1 cellular context compared by ENCODE assay signal in the genomic region with DNA sequence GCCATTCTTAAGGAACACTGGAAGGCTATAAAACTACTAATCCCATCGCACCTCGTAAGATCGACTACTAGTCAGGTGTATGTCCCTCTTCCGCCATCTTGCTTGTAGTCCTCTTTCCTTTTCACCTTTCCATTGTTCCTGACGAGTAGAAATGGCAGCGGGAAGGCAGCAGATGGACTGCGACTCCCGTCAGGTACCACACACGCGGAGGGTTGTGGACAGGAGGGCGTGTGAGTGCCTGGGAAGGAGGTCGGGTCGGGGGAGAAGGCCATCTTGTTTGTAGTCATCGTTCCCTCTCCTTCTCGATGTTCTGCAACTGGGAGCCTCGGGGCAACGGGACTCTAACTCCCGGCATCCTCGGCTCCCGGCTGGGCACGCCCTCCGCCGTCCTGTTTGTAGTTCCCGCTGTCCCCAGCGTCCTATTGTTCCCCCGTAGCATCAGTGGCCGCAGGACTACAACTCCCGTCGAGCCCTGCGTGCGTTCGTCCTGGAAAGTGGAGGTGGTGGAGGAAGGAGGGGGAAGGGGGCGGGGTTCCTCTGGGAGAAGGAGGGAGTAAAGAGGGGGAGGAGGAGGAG.
A peak's percentile ranks its signal among the peaks of the same experiment; 100 is the strongest.
TF ChIP-seq lines count a peak whose summit lies in the region.

No MANE protein-coding gene starts in this region.

TF ChIP-seq in K562, 482 proteins besides CTCF, POLR2A, EP300 and RAD21 (continued from another document and continues in another):
- TF ChIP-seq, protein P1, sequence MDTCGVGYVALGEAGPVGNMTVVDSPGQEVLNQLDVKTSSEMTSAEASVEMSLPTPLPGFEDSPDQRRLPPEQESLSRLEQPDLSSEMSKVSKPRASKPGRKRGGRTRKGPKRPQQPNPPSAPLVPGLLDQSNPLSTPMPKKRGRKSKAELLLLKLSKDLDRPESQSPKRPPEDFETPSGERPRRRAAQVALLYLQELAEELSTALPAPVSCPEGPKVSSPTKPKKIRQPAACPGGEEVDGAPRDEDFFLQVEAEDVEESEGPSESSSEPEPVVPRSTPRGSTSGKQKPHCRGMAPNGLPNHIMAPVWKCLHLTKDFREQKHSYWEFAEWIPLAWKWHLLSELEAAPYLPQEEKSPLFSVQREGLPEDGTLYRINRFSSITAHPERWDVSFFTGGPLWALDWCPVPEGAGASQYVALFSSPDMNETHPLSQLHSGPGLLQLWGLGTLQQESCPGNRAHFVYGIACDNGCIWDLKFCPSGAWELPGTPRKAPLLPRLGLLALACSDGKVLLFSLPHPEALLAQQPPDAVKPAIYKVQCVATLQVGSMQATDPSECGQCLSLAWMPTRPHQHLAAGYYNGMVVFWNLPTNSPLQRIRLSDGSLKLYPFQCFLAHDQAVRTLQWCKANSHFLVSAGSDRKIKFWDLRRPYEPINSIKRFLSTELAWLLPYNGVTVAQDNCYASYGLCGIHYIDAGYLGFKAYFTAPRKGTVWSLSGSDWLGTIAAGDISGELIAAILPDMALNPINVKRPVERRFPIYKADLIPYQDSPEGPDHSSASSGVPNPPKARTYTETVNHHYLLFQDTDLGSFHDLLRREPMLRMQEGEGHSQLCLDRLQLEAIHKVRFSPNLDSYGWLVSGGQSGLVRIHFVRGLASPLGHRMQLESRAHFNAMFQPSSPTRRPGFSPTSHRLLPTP (IDR thresholded peaks at IDR 0.05; ENCODE audit: borderline replicate concordance, extremely low read depth, insufficient read length): no peak
- TF ChIP-seq CEBPG (CRISPR knock-in tag; IDR thresholded peaks at IDR 0.05): no peak
- no peak for TF ChIP-seq CEBPG (tag; conservative IDR thresholded peaks at IDR 0.05 in 1 of 2, IDR thresholded peaks at IDR 0.05 in 1 of 2)
- TF ChIP-seq, protein P2, sequence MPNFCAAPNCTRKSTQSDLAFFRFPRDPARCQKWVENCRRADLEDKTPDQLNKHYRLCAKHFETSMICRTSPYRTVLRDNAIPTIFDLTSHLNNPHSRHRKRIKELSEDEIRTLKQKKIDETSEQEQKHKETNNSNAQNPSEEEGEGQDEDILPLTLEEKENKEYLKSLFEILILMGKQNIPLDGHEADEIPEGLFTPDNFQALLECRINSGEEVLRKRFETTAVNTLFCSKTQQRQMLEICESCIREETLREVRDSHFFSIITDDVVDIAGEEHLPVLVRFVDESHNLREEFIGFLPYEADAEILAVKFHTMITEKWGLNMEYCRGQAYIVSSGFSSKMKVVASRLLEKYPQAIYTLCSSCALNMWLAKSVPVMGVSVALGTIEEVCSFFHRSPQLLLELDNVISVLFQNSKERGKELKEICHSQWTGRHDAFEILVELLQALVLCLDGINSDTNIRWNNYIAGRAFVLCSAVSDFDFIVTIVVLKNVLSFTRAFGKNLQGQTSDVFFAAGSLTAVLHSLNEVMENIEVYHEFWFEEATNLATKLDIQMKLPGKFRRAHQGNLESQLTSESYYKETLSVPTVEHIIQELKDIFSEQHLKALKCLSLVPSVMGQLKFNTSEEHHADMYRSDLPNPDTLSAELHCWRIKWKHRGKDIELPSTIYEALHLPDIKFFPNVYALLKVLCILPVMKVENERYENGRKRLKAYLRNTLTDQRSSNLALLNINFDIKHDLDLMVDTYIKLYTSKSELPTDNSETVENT (CRISPR knock-in tag; IDR thresholded peaks at IDR 0.05): peak; percentile 72; the same call in 1 of the 2 replicates
- TF ChIP-seq, protein P3, sequence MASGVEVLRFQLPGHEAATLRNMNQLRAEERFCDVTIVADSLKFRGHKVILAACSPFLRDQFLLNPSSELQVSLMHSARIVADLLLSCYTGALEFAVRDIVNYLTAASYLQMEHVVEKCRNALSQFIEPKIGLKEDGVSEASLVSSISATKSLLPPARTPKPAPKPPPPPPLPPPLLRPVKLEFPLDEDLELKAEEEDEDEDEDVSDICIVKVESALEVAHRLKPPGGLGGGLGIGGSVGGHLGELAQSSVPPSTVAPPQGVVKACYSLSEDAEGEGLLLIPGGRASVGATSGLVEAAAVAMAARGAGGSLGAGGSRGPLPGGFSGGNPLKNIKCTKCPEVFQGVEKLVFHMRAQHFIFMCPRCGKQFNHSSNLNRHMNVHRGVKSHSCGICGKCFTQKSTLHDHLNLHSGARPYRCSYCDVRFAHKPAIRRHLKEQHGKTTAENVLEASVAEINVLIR (CRISPR knock-in tag; IDR thresholded peaks at IDR 0.05): peak; percentile 80
- TF ChIP-seq, protein P4, sequence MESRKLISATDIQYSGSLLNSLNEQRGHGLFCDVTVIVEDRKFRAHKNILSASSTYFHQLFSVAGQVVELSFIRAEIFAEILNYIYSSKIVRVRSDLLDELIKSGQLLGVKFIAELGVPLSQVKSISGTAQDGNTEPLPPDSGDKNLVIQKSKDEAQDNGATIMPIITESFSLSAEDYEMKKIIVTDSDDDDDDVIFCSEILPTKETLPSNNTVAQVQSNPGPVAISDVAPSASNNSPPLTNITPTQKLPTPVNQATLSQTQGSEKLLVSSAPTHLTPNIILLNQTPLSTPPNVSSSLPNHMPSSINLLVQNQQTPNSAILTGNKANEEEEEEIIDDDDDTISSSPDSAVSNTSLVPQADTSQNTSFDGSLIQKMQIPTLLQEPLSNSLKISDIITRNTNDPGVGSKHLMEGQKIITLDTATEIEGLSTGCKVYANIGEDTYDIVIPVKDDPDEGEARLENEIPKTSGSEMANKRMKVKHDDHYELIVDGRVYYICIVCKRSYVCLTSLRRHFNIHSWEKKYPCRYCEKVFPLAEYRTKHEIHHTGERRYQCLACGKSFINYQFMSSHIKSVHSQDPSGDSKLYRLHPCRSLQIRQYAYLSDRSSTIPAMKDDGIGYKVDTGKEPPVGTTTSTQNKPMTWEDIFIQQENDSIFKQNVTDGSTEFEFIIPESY (CRISPR knock-in tag; IDR thresholded peaks at IDR 0.05): 0 out of 2 replicates have a peak, but pooled peaks have one; percentile 20
- TF ChIP-seq POLR3A (IDR thresholded peaks at IDR 0.05; ENCODE audit: borderline replicate concordance, extremely low read depth, insufficient read depth, insufficient read length): no peak
- no peak for TF ChIP-seq KAT8 (IDR thresholded peaks at IDR 0.05; ENCODE audit: low read depth)
- TF ChIP-seq ZNF431 (CRISPR knock-in tag; IDR thresholded peaks at IDR 0.05): no peak
- TF ChIP-seq OTX1 (CRISPR knock-in tag; IDR thresholded peaks at IDR 0.05): peak; percentile 92
- TF ChIP-seq, protein P5, sequence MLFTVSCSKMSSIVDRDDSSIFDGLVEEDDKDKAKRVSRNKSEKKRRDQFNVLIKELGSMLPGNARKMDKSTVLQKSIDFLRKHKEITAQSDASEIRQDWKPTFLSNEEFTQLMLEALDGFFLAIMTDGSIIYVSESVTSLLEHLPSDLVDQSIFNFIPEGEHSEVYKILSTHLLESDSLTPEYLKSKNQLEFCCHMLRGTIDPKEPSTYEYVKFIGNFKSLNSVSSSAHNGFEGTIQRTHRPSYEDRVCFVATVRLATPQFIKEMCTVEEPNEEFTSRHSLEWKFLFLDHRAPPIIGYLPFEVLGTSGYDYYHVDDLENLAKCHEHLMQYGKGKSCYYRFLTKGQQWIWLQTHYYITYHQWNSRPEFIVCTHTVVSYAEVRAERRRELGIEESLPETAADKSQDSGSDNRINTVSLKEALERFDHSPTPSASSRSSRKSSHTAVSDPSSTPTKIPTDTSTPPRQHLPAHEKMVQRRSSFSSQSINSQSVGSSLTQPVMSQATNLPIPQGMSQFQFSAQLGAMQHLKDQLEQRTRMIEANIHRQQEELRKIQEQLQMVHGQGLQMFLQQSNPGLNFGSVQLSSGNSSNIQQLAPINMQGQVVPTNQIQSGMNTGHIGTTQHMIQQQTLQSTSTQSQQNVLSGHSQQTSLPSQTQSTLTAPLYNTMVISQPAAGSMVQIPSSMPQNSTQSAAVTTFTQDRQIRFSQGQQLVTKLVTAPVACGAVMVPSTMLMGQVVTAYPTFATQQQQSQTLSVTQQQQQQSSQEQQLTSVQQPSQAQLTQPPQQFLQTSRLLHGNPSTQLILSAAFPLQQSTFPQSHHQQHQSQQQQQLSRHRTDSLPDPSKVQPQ (CRISPR knock-in tag; IDR thresholded peaks at IDR 0.05; ENCODE audit: borderline replicate concordance): no peak
- no peak for TF ChIP-seq BRF1 (IDR thresholded peaks at IDR 0.05; ENCODE audit: borderline replicate concordance, extremely low read depth, insufficient read length)
- TF ChIP-seq, protein P6, sequence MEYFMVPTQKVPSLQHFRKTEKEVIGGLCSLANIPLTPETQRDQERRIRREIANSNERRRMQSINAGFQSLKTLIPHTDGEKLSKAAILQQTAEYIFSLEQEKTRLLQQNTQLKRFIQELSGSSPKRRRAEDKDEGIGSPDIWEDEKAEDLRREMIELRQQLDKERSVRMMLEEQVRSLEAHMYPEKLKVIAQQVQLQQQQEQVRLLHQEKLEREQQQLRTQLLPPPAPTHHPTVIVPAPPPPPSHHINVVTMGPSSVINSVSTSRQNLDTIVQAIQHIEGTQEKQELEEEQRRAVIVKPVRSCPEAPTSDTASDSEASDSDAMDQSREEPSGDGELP (CRISPR knock-in tag; IDR thresholded peaks at IDR 0.05; ENCODE audit: borderline replicate concordance): peak; percentile 47; the same call in 1 of the 2 replicates
- TF ChIP-seq, protein P7, sequence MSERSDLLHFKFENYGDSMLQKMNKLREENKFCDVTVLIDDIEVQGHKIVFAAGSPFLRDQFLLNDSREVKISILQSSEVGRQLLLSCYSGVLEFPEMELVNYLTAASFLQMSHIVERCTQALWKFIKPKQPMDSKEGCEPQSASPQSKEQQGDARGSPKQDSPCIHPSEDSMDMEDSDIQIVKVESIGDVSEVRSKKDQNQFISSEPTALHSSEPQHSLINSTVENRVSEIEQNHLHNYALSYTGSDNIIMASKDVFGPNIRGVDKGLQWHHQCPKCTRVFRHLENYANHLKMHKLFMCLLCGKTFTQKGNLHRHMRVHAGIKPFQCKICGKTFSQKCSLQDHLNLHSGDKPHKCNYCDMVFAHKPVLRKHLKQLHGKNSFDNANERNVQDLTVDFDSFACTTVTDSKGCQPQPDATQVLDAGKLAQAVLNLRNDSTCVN (CRISPR knock-in tag; IDR thresholded peaks at IDR 0.05): no peak
- TF ChIP-seq, protein P8, sequence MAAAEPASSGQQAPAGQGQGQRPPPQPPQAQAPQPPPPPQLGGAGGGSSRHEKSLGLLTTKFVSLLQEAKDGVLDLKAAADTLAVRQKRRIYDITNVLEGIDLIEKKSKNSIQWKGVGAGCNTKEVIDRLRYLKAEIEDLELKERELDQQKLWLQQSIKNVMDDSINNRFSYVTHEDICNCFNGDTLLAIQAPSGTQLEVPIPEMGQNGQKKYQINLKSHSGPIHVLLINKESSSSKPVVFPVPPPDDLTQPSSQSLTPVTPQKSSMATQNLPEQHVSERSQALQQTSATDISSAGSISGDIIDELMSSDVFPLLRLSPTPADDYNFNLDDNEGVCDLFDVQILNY (CRISPR knock-in tag; IDR thresholded peaks at IDR 0.05): no peak
- no peak for TF ChIP-seq NCOA4 (IDR thresholded peaks at IDR 0.05; ENCODE audit: partially characterized antibody)
- TF ChIP-seq MAZ (CRISPR knock-in tag; conservative IDR thresholded peaks at IDR 0.05 in 1 of 2, IDR thresholded peaks at IDR 0.05 in 1 of 2): peak in 1 of 2 experiments; percentile 98; a peak in 3 of 4 replicates
- TF ChIP-seq CTBP1 (IDR thresholded peaks at IDR 0.05; ENCODE audit: borderline replicate concordance): peak; percentile 70
- no peak for TF ChIP-seq DACH1 (IDR thresholded peaks at IDR 0.05; ENCODE audit: partially characterized antibody)
- TF ChIP-seq SNIP1 (IDR thresholded peaks at IDR 0.05; ENCODE audit: low read depth): no peak
- TF ChIP-seq SMARCA5 (IDR thresholded peaks at IDR 0.05): no peak
- TF ChIP-seq, protein P9, sequence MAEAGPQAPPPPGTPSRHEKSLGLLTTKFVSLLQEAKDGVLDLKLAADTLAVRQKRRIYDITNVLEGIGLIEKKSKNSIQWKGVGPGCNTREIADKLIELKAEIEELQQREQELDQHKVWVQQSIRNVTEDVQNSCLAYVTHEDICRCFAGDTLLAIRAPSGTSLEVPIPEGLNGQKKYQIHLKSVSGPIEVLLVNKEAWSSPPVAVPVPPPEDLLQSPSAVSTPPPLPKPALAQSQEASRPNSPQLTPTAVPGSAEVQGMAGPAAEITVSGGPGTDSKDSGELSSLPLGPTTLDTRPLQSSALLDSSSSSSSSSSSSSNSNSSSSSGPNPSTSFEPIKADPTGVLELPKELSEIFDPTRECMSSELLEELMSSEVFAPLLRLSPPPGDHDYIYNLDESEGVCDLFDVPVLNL (CRISPR knock-in tag; IDR thresholded peaks at IDR 0.05; ENCODE audit: low read depth): no peak; the same call in 1 of the 2 replicates
- no peak for TF ChIP-seq PTRF (tag; IDR thresholded peaks at IDR 0.05)
- peak; percentile 64 for TF ChIP-seq CHD1 (IDR thresholded peaks at IDR 0.05; ENCODE audit: low read length)
- peak; percentile 90 for TF ChIP-seq FOXP1 (CRISPR knock-in tag; IDR thresholded peaks at IDR 0.05)
- no peak for TF ChIP-seq NR2C2 (CRISPR knock-in tag; IDR thresholded peaks at IDR 0.05)
- peak; percentile 95 for TF ChIP-seq NR2C2 (tag; IDR thresholded peaks at IDR 0.05)
- TF ChIP-seq, protein P10, sequence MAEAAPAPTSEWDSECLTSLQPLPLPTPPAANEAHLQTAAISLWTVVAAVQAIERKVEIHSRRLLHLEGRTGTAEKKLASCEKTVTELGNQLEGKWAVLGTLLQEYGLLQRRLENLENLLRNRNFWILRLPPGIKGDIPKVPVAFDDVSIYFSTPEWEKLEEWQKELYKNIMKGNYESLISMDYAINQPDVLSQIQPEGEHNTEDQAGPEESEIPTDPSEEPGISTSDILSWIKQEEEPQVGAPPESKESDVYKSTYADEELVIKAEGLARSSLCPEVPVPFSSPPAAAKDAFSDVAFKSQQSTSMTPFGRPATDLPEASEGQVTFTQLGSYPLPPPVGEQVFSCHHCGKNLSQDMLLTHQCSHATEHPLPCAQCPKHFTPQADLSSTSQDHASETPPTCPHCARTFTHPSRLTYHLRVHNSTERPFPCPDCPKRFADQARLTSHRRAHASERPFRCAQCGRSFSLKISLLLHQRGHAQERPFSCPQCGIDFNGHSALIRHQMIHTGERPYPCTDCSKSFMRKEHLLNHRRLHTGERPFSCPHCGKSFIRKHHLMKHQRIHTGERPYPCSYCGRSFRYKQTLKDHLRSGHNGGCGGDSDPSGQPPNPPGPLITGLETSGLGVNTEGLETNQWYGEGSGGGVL (CRISPR knock-in tag; IDR thresholded peaks at IDR 0.05): no peak
